18 cellular contexts compared by ENCODE assay signal in genomic region chr6:149196091-149196490, GRCh38.
A peak's percentile ranks its signal among the peaks of the same experiment; 100 is the strongest.
DNase-seq lines count a peak whose midpoint lies in the region; ATAC-seq and TF ChIP-seq lines count a peak whose summit lies in the region.
"Had no signal": no experiment of that assay in that cellular context is flagged by ENCODE, and none has a peak within 500 bp of the region (broad histone marks: within the 10 kb centered on the region; RNA-seq: fewer than 3 reads in every experiment).

No MANE protein-coding gene starts in this region.

- no peaks in the 10 kb centered on the region for H3K79me2 ChIP-seq in H9 (ENCODE audit: insufficient read depth, low read length)

- no peak overlapping the region for H4K91ac ChIP-seq in H9 (ENCODE audit: insufficient read length, low read depth, low read length)

- ATAC-seq in Right ventricle myocardium inferior (peak; percentile 37), T-helper 17 cell (no peak), left ventricle myocardium superior (peak; percentile 81), HG03432 (IDR thresholded peaks at IDR 0.05; ENCODE audit: unreplicated experiment) (no peak), GM18520 (IDR thresholded peaks at IDR 0.05; ENCODE audit: unreplicated experiment) (no peak)
- ATAC-seq: A549 had no signal

- H4K8ac ChIP-seq in H9 (replicated peaks; ENCODE audit: insufficient read length, low read depth, low read length) = no peak overlapping the region

- H2BK20ac ChIP-seq in H9 (ENCODE audit: low read depth, low read length, poor library complexity, severe bottlenecking) = no peak overlapping the region

- no peak overlapping the region for H3K4ac ChIP-seq in H9 (ENCODE audit: low read depth, low read length)

- no peak overlapping the region for H3K9ac ChIP-seq in H9 (ENCODE audit: extremely low read depth, insufficient read length, low read length)

- no peak overlapping the region for H2AFZ ChIP-seq in H9 (ENCODE audit: low read length)

- H3K27ac Mint-ChIP-seq in H9 = no peak overlapping the region
- peak overlapping the region; percentile 19 for H3K27ac Mint-ChIP-seq in T-helper 17 cell

- H2BK120ac ChIP-seq in H9 (ENCODE audit: low read depth, low read length, poor library complexity, severe bottlenecking) = no peak overlapping the region

- H3T11ph ChIP-seq in H9 (ENCODE audit: low read length) = no peak overlapping the region

- H3K56ac ChIP-seq in H9 (ENCODE audit: insufficient read length, low read depth, low read length) = no peak overlapping the region

- H2BK15ac ChIP-seq in H9 (ENCODE audit: low read depth, low read length) = 0 out of 2 replicates have a peak overlapping the region, but pooled peaks have one; percentile 52

- no peak overlapping the region for H4K5ac ChIP-seq in H9 (ENCODE audit: insufficient read length, low read depth, low read length)

- no peak overlapping the region for H2BK5ac ChIP-seq in H9 (ENCODE audit: insufficient read length, low read length)

- H3K9me3 ChIP-seq in H9 (ENCODE audit: control insufficient read depth, low read depth, low read length) (no peaks in the 10 kb centered on the region), T-helper 17 cell (ENCODE audit: control insufficient read depth, low read length, poor library complexity, severe bottlenecking) (no peaks in the 10 kb centered on the region)
- H3K9me3 ChIP-seq: A549 had no signal

- no peak overlapping the region for H3K27ac ChIP-seq in H9 (ENCODE audit: insufficient read length, low read depth, low read length)
- H3K27ac ChIP-seq: 22Rv1, A549, C4-2B had no signal

- no peaks in the 10 kb centered on the region for H3K27me3 ChIP-seq in H9 (ENCODE audit: insufficient read depth, low read length)

- WGBS in H9 (ENCODE audit: extremely low coverage, insufficient read length, low lambda C conversion rate) = no CpG with 5 or more reads among the region's 3 CpGs

- H3K36me3 Mint-ChIP-seq in H9 (ENCODE audit: insufficient read depth in 1 of 3, low read depth in 3 of 3) (no peaks in the 10 kb centered on the region; a peak in 1 of 7 replicates), T-helper 17 cell (ENCODE audit: low read depth) (peaks cover 5% of the 10 kb centered on the region)

- H3K23me2 ChIP-seq in H9 (ENCODE audit: insufficient read length, low read depth, low read length, poor library complexity, severe bottlenecking) = no peaks in the 10 kb centered on the region

- no peaks in the 10 kb centered on the region for H3K4me1 ChIP-seq in H9 (ENCODE audit: insufficient read depth, low read length)
- H3K4me1 ChIP-seq: A549 had no signal

- DNase-seq in Right ventricle myocardium inferior (ENCODE audit: missing footprints) = no peak
- no peak for DNase-seq in cardiac septum (ENCODE audit: low spot score)
- no peak for DNase-seq in H9
- DNase-seq in T-helper 17 cell = no peak
- peak; percentile 32 for DNase-seq in left ventricle myocardium superior
- no peak for DNase-seq in NCI-H1417 (lab: John Stamatoyannopoulos, UW)
- DNase-seq: AML-193; CD4-positive, alpha-beta memory T cell; DMS153; DMS79 treated with DMSO at 0.1 percent for 48 hours; GF-D8; HCEC 1CT; IMR-90 had no signal

- TF ChIP-seq CTCF in H9 (conservative IDR thresholded peaks at IDR 0.05) = no peak

- intact Hi-C loops in Right ventricle myocardium inferior (cut with DNase I) (no loop called here), cardiac septum (cut with DNase I) (no loop called here), left ventricle myocardium superior (cut with micrococcal nuclease) (no loop called here)

- no peak overlapping the region for H3K18ac ChIP-seq in H9 (ENCODE audit: insufficient read length, low read depth, low read length)

- H2AK5ac ChIP-seq in H9 (ENCODE audit: insufficient read length, low read length) = no peak overlapping the region

- H3K27me3 Mint-ChIP-seq in H9 (ENCODE audit: low read depth) = no peaks in the 10 kb centered on the region
- no peaks in the 10 kb centered on the region for H3K27me3 Mint-ChIP-seq in T-helper 17 cell
- H3K27me3 Mint-ChIP-seq: CD4-positive, alpha-beta memory T cell had no signal

- no peaks in the 10 kb centered on the region for H3K79me1 ChIP-seq in H9 (ENCODE audit: insufficient read depth, low read depth, low read length, poor library complexity, severe bottlenecking)

- H3K4me3 Mint-ChIP-seq in H9 (no peak overlapping the region), T-helper 17 cell (no peak overlapping the region)

- H3K9me3 Mint-ChIP-seq in H9 = peaks cover 0 to 7% of the 10 kb centered on the region in 2 experiments; a peak in 2 of 5 replicates

- no peak overlapping the region for H3K23ac ChIP-seq in H9 (ENCODE audit: insufficient read length, low read depth, low read length)

- H3K4me2 ChIP-seq in H9 (ENCODE audit: insufficient read depth, insufficient read length, low read length) = no peak overlapping the region
- H3K4me2 ChIP-seq: A549 had no signal

- H3K4me1 Mint-ChIP-seq in H9 = peaks cover 5 to 7% of the 10 kb centered on the region in 2 experiments
- H3K4me1 Mint-ChIP-seq in T-helper 17 cell = peaks cover 11% of the 10 kb centered on the region

- H3K14ac ChIP-seq in H9 (ENCODE audit: insufficient read depth, low read length) = no peak overlapping the region

- no peak overlapping the region for H2BK12ac ChIP-seq in H9 (ENCODE audit: insufficient read length, low read depth, low read length)

- no peaks in the 10 kb centered on the region for H4K20me1 ChIP-seq in H9 (ENCODE audit: control insufficient read depth, insufficient read depth, insufficient read length)

Comparison
In these comparisons a context has a peak if more than half of its experiments do, and no peak if none do; other contexts are left out.
1. ATAC-seq: peak in Right ventricle myocardium inferior (single experiment) and left ventricle myocardium superior (single experiment); none in T-helper 17 cell (single experiment), HG03432 (single experiment) and GM18520 (single experiment).